26 cellular contexts compared by ENCODE assay signal in genomic region chr9:137221095-137221374, GRCh38. TPM values are rescaled to one million over a fixed set of nuclear protein-coding genes. Genes with fewer than 3 reads are reported as not detected.
DNase-seq lines count a peak whose midpoint lies in the region; ATAC-seq and TF ChIP-seq lines count a peak whose summit lies in the region.
"Had no signal": no experiment of that assay in that cellular context is flagged by ENCODE, and none has a peak within 500 bp of the region (broad histone marks: within the 10 kb centered on the region; RNA-seq: fewer than 3 reads in every experiment).

No MANE protein-coding gene starts in this region.

- H3K27ac ChIP-seq in VCaP, result peak overlapping the region; percentile 97
- H3K27ac ChIP-seq in CD8-positive, alpha-beta memory T cell (ENCODE audit: low read depth, low read length), result no peak overlapping the region
- H3K27ac ChIP-seq: esophagus muscularis mucosa, neural progenitor cell, psoas muscle, SJSA1, WERI-Rb-1 had no signal

- ATAC-seq in activated T-cell treated with anti-CD3 and anti-CD28 coated beads, Interleukin-2, amount 50 U/mL, for 72 hours (replicated peaks in 1 of 2), result no peak
- ATAC-seq in stimulated activated memory B cell treated with anti-CD40 and anti-IgM and Interleukin-4, amounts not matched to agents 10 μg/mL and 1 μg/mL and 100 μg/mL, for 72 hours, result no peak
- ATAC-seq: left colon, psoas muscle had no signal

- H3K4me1 Mint-ChIP-seq in activated T-cell treated with anti-CD3 and anti-CD28 coated beads, Interleukin-2, amount 50 U/mL, for 72 hours (ENCODE audit: low read depth), result peaks cover 5% of the 10 kb centered on the region
- H3K4me1 Mint-ChIP-seq in dendritic cell treated with granulocyte-macrophage colony-stimulating factor and Interleukin-4, amounts not matched to agents 40 ng/mL and 50 ng/mL, for 4 days (ENCODE audit: low read depth), result peaks cover 45% of the 10 kb centered on the region
- peaks cover 13% of the 10 kb centered on the region for H3K4me1 Mint-ChIP-seq in stimulated activated memory B cell treated with anti-CD40 and anti-IgM and Interleukin-4, amounts not matched to agents 10 μg/mL and 1 μg/mL and 100 μg/mL, for 72 hours
- H3K4me1 Mint-ChIP-seq in activated T-helper 2 cell treated with anti-CD3 and anti-CD28 coated beads, Interferon-gamma antibody, Interleukin-2, Interleukin-4, amounts not matched to agents 10 μg/mL and 5 μg/mL and 100 μg/mL, durations not matched to agents 14 hours and 24 hours and 36 hours (ENCODE audit: low read depth), result peaks cover 5% of the 10 kb centered on the region
- peaks cover 0 to 10% (median 3%) of the 10 kb centered on the region in 3 donors for H3K4me1 Mint-ChIP-seq in CD8-positive, alpha-beta memory T cell
- peaks cover 5% of the 10 kb centered on the region for H3K4me1 Mint-ChIP-seq in MCF 10A (ENCODE audit: insufficient read depth, unreplicated experiment)
- H3K4me1 Mint-ChIP-seq: neural progenitor cell had no signal

- H3K4me1 ChIP-seq in CD8-positive, alpha-beta memory T cell (ENCODE audit: insufficient read depth, low read length), result peaks cover 13% of the 10 kb centered on the region

- POLR2A ChIA-PET in CD8-positive, alpha-beta memory T cell (lab: Charles Lee), result no interaction called here
- POLR2A ChIA-PET in MCF 10A (lab: Yijun Ruan, JAX), result interaction anchor here (0.6 to 1.6 kb wide), 3 partner anchors 32 to 238 kb away, joined by 3 to 4 read pairs (median 4); partner anchors contain the start of gene NSMF

- no peaks in the 10 kb centered on the region for H3K9me3 Mint-ChIP-seq in activated T-cell treated with anti-CD3 and anti-CD28 coated beads, Interleukin-2, amount 50 U/mL, for 72 hours
- no peaks in the 10 kb centered on the region for H3K9me3 Mint-ChIP-seq in dendritic cell treated with granulocyte-macrophage colony-stimulating factor and Interleukin-4, amounts not matched to agents 40 ng/mL and 50 ng/mL, for 4 days
- no peaks in the 10 kb centered on the region for H3K9me3 Mint-ChIP-seq in stimulated activated memory B cell treated with anti-CD40 and anti-IgM and Interleukin-4, amounts not matched to agents 10 μg/mL and 1 μg/mL and 100 μg/mL, for 72 hours
- H3K9me3 Mint-ChIP-seq in activated T-helper 2 cell treated with anti-CD3 and anti-CD28 coated beads, Interferon-gamma antibody, Interleukin-2, Interleukin-4, amounts not matched to agents 10 μg/mL and 5 μg/mL and 100 μg/mL, durations not matched to agents 14 hours and 24 hours and 36 hours, result no peaks in the 10 kb centered on the region
- H3K9me3 Mint-ChIP-seq in CD8-positive, alpha-beta memory T cell, result peaks cover 0 to 1% (median 0%) of the 10 kb centered on the region in 5 donors
- H3K9me3 Mint-ChIP-seq in MCF 10A (ENCODE audit: unreplicated experiment), result no peaks in the 10 kb centered on the region
- H3K9me3 Mint-ChIP-seq: neural progenitor cell had no signal

- CTCF ChIA-PET in CD8-positive, alpha-beta memory T cell (lab: Charles Lee), result no interaction called here
- CTCF ChIA-PET in MCF 10A (lab: Yijun Ruan, JAX), result interaction anchor here (0.7 kb wide), 1 partner anchor 275 kb away, joined by 3 read pairs; no protein-coding TSS in a partner anchor

- no peaks in the 10 kb centered on the region for H3K9me3 ChIP-seq in CD8-positive, alpha-beta memory T cell (ENCODE audit: low read length)
- H3K9me3 ChIP-seq: BLaER1 treated with 17β-estradiol and CSF1 and Interleukin-3, amounts not matched to agents 10 nM and 100 nM; esophagus muscularis mucosa; psoas muscle; SJSA1; stomach had no signal

- H3K36me3 Mint-ChIP-seq in activated T-cell treated with anti-CD3 and anti-CD28 coated beads, Interleukin-2, amount 50 U/mL, for 72 hours (ENCODE audit: insufficient read depth in 2 of 2), result no peaks in the 10 kb centered on the region
- peaks cover 20% of the 10 kb centered on the region for H3K36me3 Mint-ChIP-seq in dendritic cell treated with granulocyte-macrophage colony-stimulating factor and Interleukin-4, amounts not matched to agents 40 ng/mL and 50 ng/mL, for 4 days (ENCODE audit: low read depth)
- H3K36me3 Mint-ChIP-seq in stimulated activated memory B cell treated with anti-CD40 and anti-IgM and Interleukin-4, amounts not matched to agents 10 μg/mL and 1 μg/mL and 100 μg/mL, for 72 hours, result peaks cover 10% of the 10 kb centered on the region
- H3K36me3 Mint-ChIP-seq in activated T-helper 2 cell treated with anti-CD3 and anti-CD28 coated beads, Interferon-gamma antibody, Interleukin-2, Interleukin-4, amounts not matched to agents 10 μg/mL and 5 μg/mL and 100 μg/mL, durations not matched to agents 14 hours and 24 hours and 36 hours (ENCODE audit: low read depth), result no peaks in the 10 kb centered on the region
- H3K36me3 Mint-ChIP-seq in CD8-positive, alpha-beta memory T cell, result peaks cover 0 to 2% (median 0%) of the 10 kb centered on the region in 3 donors
- peaks cover 5% of the 10 kb centered on the region for H3K36me3 Mint-ChIP-seq in MCF 10A (ENCODE audit: insufficient read depth, unreplicated experiment)
- H3K36me3 Mint-ChIP-seq: neural progenitor cell had no signal

- no peak for TF ChIP-seq CTCF in VCaP (conservative IDR thresholded peaks at IDR 0.05)
- no peak for TF ChIP-seq CTCF in MCF 10A (IDR thresholded peaks at IDR 0.05; ENCODE audit: unreplicated experiment)

- BruUV-seq in MCF 10A (replicated peaks; lab: Mats Ljungman, UMichigan), result no TSS peak

- H3K4me3 Mint-ChIP-seq in activated T-cell treated with anti-CD3 and anti-CD28 coated beads, Interleukin-2, amount 50 U/mL, for 72 hours, result peak overlapping the region; percentile 33 to 54
- peak overlapping the region; percentile 40 for H3K4me3 Mint-ChIP-seq in dendritic cell treated with granulocyte-macrophage colony-stimulating factor and Interleukin-4, amounts not matched to agents 40 ng/mL and 50 ng/mL, for 4 days
- peak overlapping the region; percentile 55 for H3K4me3 Mint-ChIP-seq in stimulated activated memory B cell treated with anti-CD40 and anti-IgM and Interleukin-4, amounts not matched to agents 10 μg/mL and 1 μg/mL and 100 μg/mL, for 72 hours
- no peak overlapping the region for H3K4me3 Mint-ChIP-seq in activated T-helper 2 cell treated with anti-CD3 and anti-CD28 coated beads, Interferon-gamma antibody, Interleukin-2, Interleukin-4, amounts not matched to agents 10 μg/mL and 5 μg/mL and 100 μg/mL, durations not matched to agents 14 hours and 24 hours and 36 hours (ENCODE audit: low read depth)
- peak overlapping the region in 2 of 7 donors; percentile 15 to 47 for H3K4me3 Mint-ChIP-seq in CD8-positive, alpha-beta memory T cell
- no peak overlapping the region for H3K4me3 Mint-ChIP-seq in MCF 10A (ENCODE audit: unreplicated experiment)

- DNase-seq in activated T-cell treated with anti-CD3 and anti-CD28 coated beads, Interleukin-2, amount 50 U/mL, for 72 hours, result no peak
- DNase-seq in activated T-cell treated with anti-CD3 and anti-CD28 coated beads, Interleukin-2, amount 50 U/mL, for 48 hours, result no peak
- no peak for DNase-seq in activated T-helper 2 cell treated with anti-CD3 and anti-CD28 coated beads, Interferon-gamma antibody, Interleukin-2, Interleukin-4, amounts not matched to agents 10 μg/mL and 5 μg/mL and 100 μg/mL, durations not matched to agents 14 hours and 24 hours and 36 hours (ENCODE audit: low spot score)
- no peak for DNase-seq in CD8-positive, alpha-beta memory T cell
- DNase-seq in MCF 10A (ENCODE audit: unreplicated experiment), result no peak
- DNase-seq: amygdala; effector CD4-positive, alpha-beta T cell; left colon; NCI-H1092 treated with DMSO at 0.1 percent for 48 hours; NCI-H2029; NCI-H226; OCI-M1; psoas muscle; stimulated activated CD4-positive, alpha-beta T cell treated with anti-CD3 and anti-CD28 coated beads, Interleukin-1b, Interleukin-23, amount 100 ng/mL, for 48 hours; stomach; T-helper 2 cell; WERI-Rb-1 had no signal

- H3K4me3 ChIP-seq in CD8-positive, alpha-beta memory T cell (ENCODE audit: low read length), result no peak overlapping the region
- H3K4me3 ChIP-seq: SJSA1 had no signal

- H3K27me3 Mint-ChIP-seq in activated T-cell treated with anti-CD3 and anti-CD28 coated beads, Interleukin-2, amount 50 U/mL, for 72 hours (ENCODE audit: low read depth), result no peaks in the 10 kb centered on the region
- peaks cover 16% of the 10 kb centered on the region for H3K27me3 Mint-ChIP-seq in dendritic cell treated with granulocyte-macrophage colony-stimulating factor and Interleukin-4, amounts not matched to agents 40 ng/mL and 50 ng/mL, for 4 days
- H3K27me3 Mint-ChIP-seq in stimulated activated memory B cell treated with anti-CD40 and anti-IgM and Interleukin-4, amounts not matched to agents 10 μg/mL and 1 μg/mL and 100 μg/mL, for 72 hours, result no peaks in the 10 kb centered on the region
- no peaks in the 10 kb centered on the region for H3K27me3 Mint-ChIP-seq in activated T-helper 2 cell treated with anti-CD3 and anti-CD28 coated beads, Interferon-gamma antibody, Interleukin-2, Interleukin-4, amounts not matched to agents 10 μg/mL and 5 μg/mL and 100 μg/mL, durations not matched to agents 14 hours and 24 hours and 36 hours (ENCODE audit: low read depth)
- H3K27me3 Mint-ChIP-seq in CD8-positive, alpha-beta memory T cell, result no peaks in the 10 kb centered on the region
- no peaks in the 10 kb centered on the region for H3K27me3 Mint-ChIP-seq in MCF 10A (ENCODE audit: insufficient read depth, unreplicated experiment)

- no peak overlapping the region for H3K27ac Mint-ChIP-seq in activated T-cell treated with anti-CD3 and anti-CD28 coated beads, Interleukin-2, amount 50 U/mL, for 72 hours
- H3K27ac Mint-ChIP-seq in dendritic cell treated with granulocyte-macrophage colony-stimulating factor and Interleukin-4, amounts not matched to agents 40 ng/mL and 50 ng/mL, for 4 days, result no peak overlapping the region
- H3K27ac Mint-ChIP-seq in stimulated activated memory B cell treated with anti-CD40 and anti-IgM and Interleukin-4, amounts not matched to agents 10 μg/mL and 1 μg/mL and 100 μg/mL, for 72 hours, result no peak overlapping the region
- H3K27ac Mint-ChIP-seq in activated T-helper 2 cell treated with anti-CD3 and anti-CD28 coated beads, Interferon-gamma antibody, Interleukin-2, Interleukin-4, amounts not matched to agents 10 μg/mL and 5 μg/mL and 100 μg/mL, durations not matched to agents 14 hours and 24 hours and 36 hours, result no peak overlapping the region
- no peak overlapping the region for H3K27ac Mint-ChIP-seq in CD8-positive, alpha-beta memory T cell
- H3K27ac Mint-ChIP-seq in MCF 10A (ENCODE audit: low read depth, unreplicated experiment), result no peak overlapping the region
- H3K27ac Mint-ChIP-seq: neural progenitor cell had no signal

- H3K27me3 ChIP-seq in CD8-positive, alpha-beta memory T cell (ENCODE audit: insufficient read depth, low read length, poor library complexity, severe bottlenecking), result no peaks in the 10 kb centered on the region
- H3K27me3 ChIP-seq: BLaER1 treated with 17β-estradiol and CSF1 and Interleukin-3, amounts not matched to agents 10 nM and 100 nM; esophagus muscularis mucosa; SJSA1 had no signal

- intact Hi-C loops in dendritic cell treated with granulocyte-macrophage colony-stimulating factor and Interleukin-4, amounts not matched to agents 40 ng/mL and 50 ng/mL, for 4 days (cut with micrococcal nuclease), result loop anchor here (5.0 kb wide), 1 partner anchor 34 kb away; the partner anchor contains the start of genes ANAPC2 and SSNA1
- intact Hi-C loops in activated T-helper 2 cell treated with anti-CD3 and anti-CD28 coated beads, Interferon-gamma antibody, Interleukin-2, Interleukin-4, amounts not matched to agents 10 μg/mL and 5 μg/mL and 100 μg/mL, durations not matched to agents 14 hours and 24 hours and 36 hours (cut with micrococcal nuclease), result no loop called here
- intact Hi-C loops in MCF 10A (cut with micrococcal nuclease), result loop anchor here (10.0 kb wide), 2 partner anchors 46 to 176 kb away; partner anchors contain the start of genes LRRC26, NPDC1 and TMEM210

- H3K36me3 ChIP-seq in CD8-positive, alpha-beta memory T cell (ENCODE audit: insufficient read depth, low read length), result no peaks in the 10 kb centered on the region
- H3K36me3 ChIP-seq: neural progenitor cell, WERI-Rb-1 had no signal

RNA-seq across cellular contexts. Expression of gene RNF208, which starts 1.0 kb away (rescaled TPM):
- 10 to 100 TPM in 1 of 2 donors, 1 to 10 TPM in 1; 6.6 to 10.3 TPM for total RNA-seq in activated T-cell treated with anti-CD3 and anti-CD28 coated beads, Interleukin-2, amount 50 U/mL, for 72 hours
- 9.5 and 10.1 TPM in 2 replicates for total RNA-seq in activated T-helper 2 cell treated with anti-CD3 and anti-CD28 coated beads, Interferon-gamma antibody, Interleukin-2, Interleukin-4, amounts not matched to agents 10 μg/mL and 5 μg/mL and 100 μg/mL, durations not matched to agents 14 hours and 24 hours and 36 hours
- 1 to 10 TPM; 2.7 to 3.3 TPM for total RNA-seq in CD8-positive, alpha-beta memory T cell
- polyA plus RNA-seq in CD8-positive, alpha-beta memory T cell, result not detected
- total RNA-seq in MCF 10A (2022), result 2.5 and 3.1 TPM in 2 replicates
- total RNA-seq: SJSA1, skeletal muscle tissue had no signal

RNA-seq across cellular contexts. Expression of gene CYSRT1, which starts 3.9 kb away (rescaled TPM):
- total RNA-seq in activated T-cell treated with anti-CD3 and anti-CD28 coated beads, Interleukin-2, amount 50 U/mL, for 72 hours, result 1 to 10 TPM; 1.0 to 2.0 TPM
- total RNA-seq in activated T-helper 2 cell treated with anti-CD3 and anti-CD28 coated beads, Interferon-gamma antibody, Interleukin-2, Interleukin-4, amounts not matched to agents 10 μg/mL and 5 μg/mL and 100 μg/mL, durations not matched to agents 14 hours and 24 hours and 36 hours, result 0.41 and 0.50 TPM in 2 replicates
- under 1 TPM; 0.58 to 0.66 TPM for total RNA-seq in CD8-positive, alpha-beta memory T cell
- polyA plus RNA-seq in CD8-positive, alpha-beta memory T cell, result 0.32 TPM
- 1.4 and 1.8 TPM in 2 replicates for total RNA-seq in MCF 10A (2022)
- total RNA-seq: skeletal muscle tissue had no signal

RNA-seq across cellular contexts. Expression of gene RNF224, which starts 6.3 kb away (rescaled TPM):
- total RNA-seq in activated T-cell treated with anti-CD3 and anti-CD28 coated beads, Interleukin-2, amount 50 U/mL, for 72 hours, result under 1 TPM in 1 of 2 donors, not detected in 1; 0.14 TPM
- not detected in 2 replicates for total RNA-seq in activated T-helper 2 cell treated with anti-CD3 and anti-CD28 coated beads, Interferon-gamma antibody, Interleukin-2, Interleukin-4, amounts not matched to agents 10 μg/mL and 5 μg/mL and 100 μg/mL, durations not matched to agents 14 hours and 24 hours and 36 hours
- total RNA-seq in CD8-positive, alpha-beta memory T cell, result not detected
- polyA plus RNA-seq in CD8-positive, alpha-beta memory T cell, result not detected
- 0.16 and 0.44 TPM in 2 replicates for total RNA-seq in MCF 10A (2022)
- total RNA-seq: esophagus muscularis mucosa, left colon, mesenteric fat pad, psoas muscle, SJSA1, skeletal muscle tissue, stomach had no signal

RNA-seq across cellular contexts. Expression of gene SLC34A3, which starts 9.7 kb away (rescaled TPM):
- total RNA-seq in activated T-cell treated with anti-CD3 and anti-CD28 coated beads, Interleukin-2, amount 50 U/mL, for 72 hours, result under 1 TPM; 0.12 to 0.14 TPM
- total RNA-seq in activated T-helper 2 cell treated with anti-CD3 and anti-CD28 coated beads, Interferon-gamma antibody, Interleukin-2, Interleukin-4, amounts not matched to agents 10 μg/mL and 5 μg/mL and 100 μg/mL, durations not matched to agents 14 hours and 24 hours and 36 hours, result not detected in 2 replicates
- total RNA-seq in CD8-positive, alpha-beta memory T cell, result not detected
- polyA plus RNA-seq in CD8-positive, alpha-beta memory T cell, result not detected
- not detected in 2 replicates for total RNA-seq in MCF 10A (2022)
- total RNA-seq: esophagus muscularis mucosa, left colon, mesenteric fat pad, psoas muscle, SJSA1, skeletal muscle tissue had no signal
- polyA plus RNA-seq: psoas muscle had no signal

RNA-seq across cellular contexts. Expression of gene NDOR1, which starts 15.5 kb away (rescaled TPM):
- 10 to 100 TPM; 43.3 to 50.9 TPM for total RNA-seq in activated T-cell treated with anti-CD3 and anti-CD28 coated beads, Interleukin-2, amount 50 U/mL, for 72 hours
- total RNA-seq in activated T-helper 2 cell treated with anti-CD3 and anti-CD28 coated beads, Interferon-gamma antibody, Interleukin-2, Interleukin-4, amounts not matched to agents 10 μg/mL and 5 μg/mL and 100 μg/mL, durations not matched to agents 14 hours and 24 hours and 36 hours, result 38.2 and 40.2 TPM in 2 replicates
- 10 to 100 TPM; 45.1 to 47.4 TPM for total RNA-seq in CD8-positive, alpha-beta memory T cell
- 9.9 TPM for polyA plus RNA-seq in CD8-positive, alpha-beta memory T cell
- total RNA-seq in MCF 10A (2022), result 16.6 and 18.0 TPM in 2 replicates

Comparison
In these comparisons a context has a peak if more than half of its experiments do, and no peak if none do; other contexts are left out.
1. H3K4me3 Mint-ChIP-seq: peak in activated T-cell treated with anti-CD3 and anti-CD28 coated beads, Interleukin-2, amount 50 U/mL, for 72 hours (2 of 2), dendritic cell treated with granulocyte-macrophage colony-stimulating factor and Interleukin-4, amounts not matched to agents 40 ng/mL and 50 ng/mL, for 4 days (single experiment) and stimulated activated memory B cell treated with anti-CD40 and anti-IgM and Interleukin-4, amounts not matched to agents 10 μg/mL and 1 μg/mL and 100 μg/mL, for 72 hours (single experiment); none in activated T-helper 2 cell treated with anti-CD3 and anti-CD28 coated beads, Interferon-gamma antibody, Interleukin-2, Interleukin-4, amounts not matched to agents 10 μg/mL and 5 μg/mL and 100 μg/mL, durations not matched to agents 14 hours and 24 hours and 36 hours (single experiment) and MCF 10A (single experiment).